8 cellular contexts compared by ENCODE assay signal in the genomic region with DNA sequence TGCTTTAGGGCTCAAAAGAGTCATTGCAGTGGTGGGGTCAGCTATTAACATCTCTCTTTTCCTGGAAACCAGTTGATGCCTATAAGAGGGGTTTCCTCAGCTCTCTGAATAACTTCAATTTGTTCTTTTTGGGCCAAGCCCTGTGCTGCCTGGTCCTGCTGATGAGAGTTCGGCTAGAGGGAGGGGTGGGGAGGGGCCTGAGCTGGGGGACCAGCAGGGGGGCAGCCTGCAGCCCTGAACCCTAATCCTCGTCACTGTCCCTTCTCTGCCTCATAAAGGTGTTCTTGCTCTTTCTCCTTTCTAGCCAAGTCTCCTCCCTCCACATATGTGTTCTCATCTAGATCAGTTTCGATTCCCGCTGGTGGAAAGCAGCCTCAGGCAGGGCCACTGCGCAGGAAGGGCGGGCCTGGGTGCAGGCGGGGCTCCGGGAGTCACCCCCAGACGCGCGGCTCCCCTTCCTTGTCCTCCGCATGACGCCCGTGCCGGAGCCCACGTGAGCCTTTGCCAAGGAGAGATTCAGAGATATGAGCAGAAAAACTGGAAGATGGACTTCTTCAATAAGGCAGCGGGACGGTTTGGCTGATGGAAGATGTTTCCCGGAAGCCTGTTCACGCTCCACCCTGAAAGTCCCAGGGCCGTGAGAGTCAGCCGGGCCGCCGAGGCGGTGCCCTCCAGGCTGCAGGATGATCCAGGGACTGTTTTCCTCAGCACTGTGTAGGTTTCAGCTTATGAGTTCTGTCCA. TPM values are rescaled to one million over a fixed set of nuclear protein-coding genes. Genes with fewer than 3 reads are reported as not detected.
DNase-seq lines count a peak whose midpoint lies in the region; ATAC-seq and TF ChIP-seq lines count a peak whose summit lies in the region.

No MANE protein-coding gene starts in this region.

- H3K4me3 Mint-ChIP-seq in GM23338, result peak overlapping the region; percentile 87
- H3K4me3 Mint-ChIP-seq in activated naive CD4-positive, alpha-beta T cell treated with anti-CD3 and anti-CD28 coated beads, Interleukin-2, amount 10 ng/mL, durations not matched to agents 7 days and 5 days, result peak overlapping the region; percentile 99

- H3K9me3 Mint-ChIP-seq in GM23338, result peaks cover 8% of the 10 kb centered on the region; the same call in 1 of the 3 replicates
- H3K9me3 Mint-ChIP-seq in activated naive CD4-positive, alpha-beta T cell treated with anti-CD3 and anti-CD28 coated beads, Interleukin-2, amount 10 ng/mL, durations not matched to agents 7 days and 5 days, result no peaks in the 10 kb centered on the region

- peak overlapping the region; percentile 90 for H3K27ac Mint-ChIP-seq in GM23338
- H3K27ac Mint-ChIP-seq in activated naive CD4-positive, alpha-beta T cell treated with anti-CD3 and anti-CD28 coated beads, Interleukin-2, amount 10 ng/mL, durations not matched to agents 7 days and 5 days, result peak overlapping the region; percentile 98

- H3K9ac ChIP-seq in Loucy (ENCODE audit: low read depth, low read length, poor library complexity, severe bottlenecking) (peak overlapping the region; percentile 76), SK-N-MC (ENCODE audit: insufficient read length) (peak overlapping the region; percentile 80)

- ATAC-seq in GM23338, result peak; percentile 92

- H3K4me1 Mint-ChIP-seq in GM23338, result peaks cover 16% of the 10 kb centered on the region; the same call in 2 of the 3 replicates
- H3K4me1 Mint-ChIP-seq in activated naive CD4-positive, alpha-beta T cell treated with anti-CD3 and anti-CD28 coated beads, Interleukin-2, amount 10 ng/mL, durations not matched to agents 7 days and 5 days, result peaks cover 41% of the 10 kb centered on the region

- H3K4me2 ChIP-seq in GM23338, result peak overlapping the region; percentile 69
- H3K4me2 ChIP-seq in Loucy (ENCODE audit: low read depth, low read length, poor library complexity, severe bottlenecking), result peak overlapping the region; percentile 81

- DNase-seq in Daoy (ENCODE audit: low read depth) (peak; percentile 88), GM23338 (ENCODE audit: low spot score) (peak; percentile 71), SK-N-MC (ENCODE audit: low read depth, low spot score) (peak; percentile 40), globus pallidus (ENCODE audit: low spot score) (peak; percentile 80), occipital lobe (lab: John Stamatoyannopoulos, UW) (peak; percentile 83)
- DNase-seq in activated naive CD4-positive, alpha-beta T cell treated with anti-CD3 and anti-CD28 coated beads, Interleukin-2, amount 10 ng/mL, durations not matched to agents 7 days and 5 days, result peak; percentile 92

- H3K4me1 ChIP-seq in GM23338 (ENCODE audit: insufficient read depth) (peaks cover 17% of the 10 kb centered on the region), Loucy (ENCODE audit: insufficient read depth, low read length, poor library complexity, severe bottlenecking) (peaks cover 21% of the 10 kb centered on the region)

- H3F3A ChIP-seq in GM23338 (replicated peaks; ENCODE audit: low read depth), result no peaks in the 10 kb centered on the region
- H3F3A ChIP-seq in Loucy (ENCODE audit: low read depth), result no peaks in the 10 kb centered on the region

- H3K27me3 ChIP-seq in GM23338 (ENCODE audit: insufficient read depth) (no peaks in the 10 kb centered on the region), Loucy (ENCODE audit: insufficient read depth, low read length, poor library complexity, severe bottlenecking) (no peaks in the 10 kb centered on the region)

- H3K9me3 ChIP-seq in Loucy (ENCODE audit: insufficient read depth, low read depth, low read length) (no peaks in the 10 kb centered on the region), SK-N-MC (ENCODE audit: low read depth, low read length) (no peaks in the 10 kb centered on the region)

- H4K20me1 ChIP-seq in GM23338 (replicated peaks; ENCODE audit: insufficient read depth) (no peaks in the 10 kb centered on the region), Loucy (ENCODE audit: insufficient read depth, low read length, poor library complexity, severe bottlenecking) (no peaks in the 10 kb centered on the region)

- H2AFZ ChIP-seq in GM23338, result peak overlapping the region; percentile 99
- peak overlapping the region; percentile 92 for H2AFZ ChIP-seq in Loucy (ENCODE audit: low read length)

- TF ChIP-seq CTCF in GM23338 (conservative IDR thresholded peaks at IDR 0.05; ENCODE audit: low read depth in 2 of 2), result no peak
- no peak for TF ChIP-seq CTCF in Loucy (conservative IDR thresholded peaks at IDR 0.05; ENCODE audit: low read length)

- H3K27me3 Mint-ChIP-seq in GM23338 (ENCODE audit: insufficient read depth, low read depth, poor library complexity), result peaks cover 6% of the 10 kb centered on the region
- peaks cover 11% of the 10 kb centered on the region for H3K27me3 Mint-ChIP-seq in activated naive CD4-positive, alpha-beta T cell treated with anti-CD3 and anti-CD28 coated beads, Interleukin-2, amount 10 ng/mL, durations not matched to agents 7 days and 5 days

- H3K79me2 ChIP-seq in GM23338 (replicated peaks; ENCODE audit: insufficient read depth) (no peaks in the 10 kb centered on the region; the same call in 1 of the 2 replicates), Loucy (ENCODE audit: insufficient read depth, low read length) (peaks cover 6% of the 10 kb centered on the region; the same call in 1 of the 2 replicates)

- H3K4me3 ChIP-seq in GM23338 (peak overlapping the region; percentile 81), Loucy (ENCODE audit: low read length, poor library complexity, severe bottlenecking) (peak overlapping the region; percentile 81), SK-N-MC (peak overlapping the region; percentile 98)

- no peaks in the 10 kb centered on the region for H3K36me3 ChIP-seq in GM23338 (ENCODE audit: insufficient read depth)
- no peaks in the 10 kb centered on the region for H3K36me3 ChIP-seq in Loucy (ENCODE audit: insufficient read depth, low read length)
- no peaks in the 10 kb centered on the region for H3K36me3 ChIP-seq in SK-N-MC (ENCODE audit: insufficient read depth, low read length)

- CTCF ChIA-PET in activated naive CD4-positive, alpha-beta T cell treated with anti-CD3 and anti-CD28 coated beads, Interleukin-2, amount 10 ng/mL, durations not matched to agents 7 days and 5 days (lab: Charles Lee), result interaction anchor here (1.0 to 1.6 kb wide), 4 partner anchors 9 to 121 kb away, joined by 3 to 6 read pairs (median 6); a partner anchor contains a TSS

- 0 out of 2 replicates have a peak overlapping the region, but pooled peaks have one; percentile 39 for H3K27ac ChIP-seq in GM23338 (ENCODE audit: low read depth)
- H3K27ac ChIP-seq in SK-N-MC, result peak overlapping the region; percentile 65
- H3K27ac ChIP-seq in temporal lobe (ENCODE audit: low read depth, low read length), result peak overlapping the region; percentile 28

- H3K36me3 Mint-ChIP-seq in GM23338 (ENCODE audit: low read depth), result peaks cover 11% of the 10 kb centered on the region
- H3K36me3 Mint-ChIP-seq in activated naive CD4-positive, alpha-beta T cell treated with anti-CD3 and anti-CD28 coated beads, Interleukin-2, amount 10 ng/mL, durations not matched to agents 7 days and 5 days, result peaks cover 15% of the 10 kb centered on the region

- H3K9me2 ChIP-seq in GM23338 (ENCODE audit: insufficient read depth), result no peaks in the 10 kb centered on the region
- no peaks in the 10 kb centered on the region for H3K9me2 ChIP-seq in Loucy (replicated peaks; ENCODE audit: low read depth, low read length)

TF ChIP-seq in GM23338, 12 proteins besides CTCF, POLR2A, EP300 and RAD21 (continues in another document):
- TF ChIP-seq, protein P1, sequence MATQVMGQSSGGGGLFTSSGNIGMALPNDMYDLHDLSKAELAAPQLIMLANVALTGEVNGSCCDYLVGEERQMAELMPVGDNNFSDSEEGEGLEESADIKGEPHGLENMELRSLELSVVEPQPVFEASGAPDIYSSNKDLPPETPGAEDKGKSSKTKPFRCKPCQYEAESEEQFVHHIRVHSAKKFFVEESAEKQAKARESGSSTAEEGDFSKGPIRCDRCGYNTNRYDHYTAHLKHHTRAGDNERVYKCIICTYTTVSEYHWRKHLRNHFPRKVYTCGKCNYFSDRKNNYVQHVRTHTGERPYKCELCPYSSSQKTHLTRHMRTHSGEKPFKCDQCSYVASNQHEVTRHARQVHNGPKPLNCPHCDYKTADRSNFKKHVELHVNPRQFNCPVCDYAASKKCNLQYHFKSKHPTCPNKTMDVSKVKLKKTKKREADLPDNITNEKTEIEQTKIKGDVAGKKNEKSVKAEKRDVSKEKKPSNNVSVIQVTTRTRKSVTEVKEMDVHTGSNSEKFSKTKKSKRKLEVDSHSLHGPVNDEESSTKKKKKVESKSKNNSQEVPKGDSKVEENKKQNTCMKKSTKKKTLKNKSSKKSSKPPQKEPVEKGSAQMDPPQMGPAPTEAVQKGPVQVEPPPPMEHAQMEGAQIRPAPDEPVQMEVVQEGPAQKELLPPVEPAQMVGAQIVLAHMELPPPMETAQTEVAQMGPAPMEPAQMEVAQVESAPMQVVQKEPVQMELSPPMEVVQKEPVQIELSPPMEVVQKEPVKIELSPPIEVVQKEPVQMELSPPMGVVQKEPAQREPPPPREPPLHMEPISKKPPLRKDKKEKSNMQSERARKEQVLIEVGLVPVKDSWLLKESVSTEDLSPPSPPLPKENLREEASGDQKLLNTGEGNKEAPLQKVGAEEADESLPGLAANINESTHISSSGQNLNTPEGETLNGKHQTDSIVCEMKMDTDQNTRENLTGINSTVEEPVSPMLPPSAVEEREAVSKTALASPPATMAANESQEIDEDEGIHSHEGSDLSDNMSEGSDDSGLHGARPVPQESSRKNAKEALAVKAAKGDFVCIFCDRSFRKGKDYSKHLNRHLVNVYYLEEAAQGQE (IDR thresholded peaks at IDR 0.05; ENCODE audit: unreplicated experiment), result no peak
- no peak; the same call in none of the 2 replicates for TF ChIP-seq POLR2AphosphoS5 (IDR thresholded peaks at IDR 0.05; ENCODE audit: low read depth)
- TF ChIP-seq, protein P2, sequence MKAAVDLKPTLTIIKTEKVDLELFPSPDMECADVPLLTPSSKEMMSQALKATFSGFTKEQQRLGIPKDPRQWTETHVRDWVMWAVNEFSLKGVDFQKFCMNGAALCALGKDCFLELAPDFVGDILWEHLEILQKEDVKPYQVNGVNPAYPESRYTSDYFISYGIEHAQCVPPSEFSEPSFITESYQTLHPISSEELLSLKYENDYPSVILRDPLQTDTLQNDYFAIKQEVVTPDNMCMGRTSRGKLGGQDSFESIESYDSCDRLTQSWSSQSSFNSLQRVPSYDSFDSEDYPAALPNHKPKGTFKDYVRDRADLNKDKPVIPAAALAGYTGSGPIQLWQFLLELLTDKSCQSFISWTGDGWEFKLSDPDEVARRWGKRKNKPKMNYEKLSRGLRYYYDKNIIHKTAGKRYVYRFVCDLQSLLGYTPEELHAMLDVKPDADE (IDR thresholded peaks at IDR 0.05), result no peak
- TF ChIP-seq CREB1 (CRISPR knock-in tag; IDR thresholded peaks at IDR 0.05; ENCODE audit: low read depth), result no peak

RNA-seq across cellular contexts. Expression of a gene that starts 15.0 kb away (rescaled TPM):
- 40.5 and 49.9 TPM in 2 replicates for total RNA-seq in Daoy (2014; rRNA removed; shearing (Covaris generic))
- total RNA-seq in GM23338 (2014; rRNA removed; shearing (Covaris generic)), result 51.4 and 53.5 TPM in 2 replicates
- 38.8 and 40.8 TPM in 2 replicates for polyA plus RNA-seq in GM23338 (2016; fragmentation: Nextera tagmentation; extraction: Ambion mirVana)
- total RNA-seq in occipital lobe (131 TPM), temporal lobe (87.0 TPM)

Comparison
In these comparisons a context has a peak if more than half of its experiments do, and no peak if none do; other contexts are left out.
1. Peak in every context shown above with its lines: DNase-seq, ATAC-seq, H3K4me3 ChIP-seq and H3K27ac ChIP-seq.
2. DNase-seq: peak in every context shown above with its lines; median percentile 92 in activated naive CD4-positive, alpha-beta T cell treated with anti-CD3 and anti-CD28 coated beads, Interleukin-2, amount 10 ng/mL, durations not matched to agents 7 days and 5 days; 88 in Daoy; 83 in occipital lobe; 80 in globus pallidus; 71 in GM23338; 40 in SK-N-MC.